ENCODE assay signal across 19 cellular contexts in the genomic region with DNA sequence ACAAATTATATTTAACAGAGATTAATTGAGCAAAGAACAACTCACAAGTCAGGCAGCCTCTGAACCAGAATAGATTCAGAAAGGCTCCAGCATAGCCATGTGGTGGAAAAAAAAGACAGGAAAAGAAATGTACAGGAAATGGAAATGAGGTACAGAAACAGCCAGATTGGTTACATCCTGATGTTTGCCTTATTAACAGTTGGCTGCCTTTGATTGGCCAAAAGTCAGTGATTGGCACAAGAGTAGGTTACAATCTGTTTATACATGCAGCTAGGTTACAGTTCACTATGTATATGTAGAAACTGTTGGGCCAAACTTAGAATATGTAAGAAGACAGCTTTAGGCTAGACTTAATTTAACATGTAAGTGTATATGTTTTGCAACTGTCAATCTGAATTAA.
A peak's percentile ranks its signal among the peaks of the same experiment; 100 is the strongest.
DNase-seq lines count a peak whose midpoint lies in the region; ATAC-seq, FAIRE-seq and TF ChIP-seq lines count a peak whose summit lies in the region.
"Had no signal": no experiment of that assay in that cellular context is flagged by ENCODE, and none has a peak within 500 bp of the region (broad histone marks: within the 10 kb centered on the region; RNA-seq: fewer than 3 reads in every experiment).

No MANE protein-coding gene starts in this region.

- H3K4me3 ChIP-seq in Jurkat, Clone E6-1 (ENCODE audit: low read length) = no peak overlapping the region
- no peak overlapping the region for H3K4me3 ChIP-seq in OCI-LY3 (ENCODE audit: low read length)
- H3K4me3 ChIP-seq in epithelial cell of esophagus (ENCODE audit: low read length) = no peak overlapping the region
- H3K4me3 ChIP-seq: Peyer's patch had no signal

- H3K27me3 ChIP-seq in OCI-LY3 (ENCODE audit: low read depth, low read length) = no peaks in the 10 kb centered on the region
- H3K27me3 ChIP-seq: BE2C, Peyer's patch had no signal

- no peaks in the 10 kb centered on the region for H3K36me3 ChIP-seq in OCI-LY3 (replicated peaks; ENCODE audit: low read depth, low read length)
- H3K36me3 ChIP-seq: Peyer's patch had no signal

- no peaks in the 10 kb centered on the region for H3K9me3 ChIP-seq in OCI-LY3 (ENCODE audit: insufficient read depth, low read length)
- H3K9me3 ChIP-seq: BE2C, Peyer's patch had no signal

- FAIRE-seq in GM12891 (lab: Jason Lieb, UNC) = peak; percentile 55

- TF ChIP-seq POLR2A in GM12891 (IDR thresholded peaks at IDR 0.05; ENCODE audit: low read depth, low read length) = no peak

- no peak overlapping the region for H3K9ac ChIP-seq in OCI-LY3 (ENCODE audit: low read length)

- POLR2A ChIA-PET in activated CD8-positive, alpha-beta T cell treated with anti-CD3 and anti-CD28 coated beads, Interleukin-2, amount 10 ng/mL, durations not matched to agents 7 days and 5 days (lab: Charles Lee) = no interaction called here

- no peak overlapping the region for H3K27ac ChIP-seq in OCI-LY3 (ENCODE audit: low read length)
- H3K27ac ChIP-seq: Peyer's patch had no signal

- H3K79me2 ChIP-seq in OCI-LY3 (ENCODE audit: low read length) = no peaks in the 10 kb centered on the region

- H3K4me1 Mint-ChIP-seq in activated CD8-positive, alpha-beta T cell treated with anti-CD3 and anti-CD28 coated beads, Interleukin-2, amount 10 ng/mL, durations not matched to agents 7 days and 5 days (ENCODE audit: low read depth) = no peaks in the 10 kb centered on the region
- H3K4me1 Mint-ChIP-seq: CD8-positive, alpha-beta memory T cell; T-helper 17 cell had no signal

- H3K27ac Mint-ChIP-seq in activated CD8-positive, alpha-beta T cell treated with anti-CD3 and anti-CD28 coated beads, Interleukin-2, amount 10 ng/mL, durations not matched to agents 7 days and 5 days = no peak overlapping the region
- H3K27ac Mint-ChIP-seq: CD8-positive, alpha-beta memory T cell; IgD-negative memory B cell; T-helper 17 cell had no signal

- ATAC-seq in stimulated activated naive CD8-positive, alpha-beta T cell treated with anti-CD3 and anti-CD28 coated beads, Interleukin-15, Interleukin-2, amounts not matched to agents 100 U/mL and 50 U/mL, for 24 hours = no peak
- ATAC-seq in activated CD8-positive, alpha-beta T cell treated with anti-CD3 and anti-CD28 coated beads, Interleukin-2, amount 10 ng/mL, durations not matched to agents 7 days and 5 days = no peak
- no peak for ATAC-seq in HG02852 (IDR thresholded peaks at IDR 0.05; ENCODE audit: unreplicated experiment)
- ATAC-seq: T-helper 17 cell had no signal

- H3K4me1 ChIP-seq in OCI-LY3 (ENCODE audit: low read length) = peaks cover 15% of the 10 kb centered on the region
- H3K4me1 ChIP-seq: Peyer's patch had no signal

- TF ChIP-seq CTCF in OCI-LY3 (IDR thresholded peaks at IDR 0.05; ENCODE audit: low read depth, low read length) = no peak
- no peak for TF ChIP-seq CTCF in epithelial cell of esophagus (IDR thresholded peaks at IDR 0.05; ENCODE audit: insufficient read depth, low read depth, low read length, missing control alignments)

- CTCF ChIA-PET in activated CD8-positive, alpha-beta T cell treated with anti-CD3 and anti-CD28 coated beads, Interleukin-2, amount 10 ng/mL, durations not matched to agents 7 days and 5 days (lab: Charles Lee) = no interaction called here

- no peaks in the 10 kb centered on the region for H4K20me1 ChIP-seq in OCI-LY3 (ENCODE audit: insufficient read depth, low read length)

- H3K36me3 Mint-ChIP-seq in activated CD8-positive, alpha-beta T cell treated with anti-CD3 and anti-CD28 coated beads, Interleukin-2, amount 10 ng/mL, durations not matched to agents 7 days and 5 days (ENCODE audit: low read depth) = no peaks in the 10 kb centered on the region
- H3K36me3 Mint-ChIP-seq: CD8-positive, alpha-beta memory T cell had no signal

- no peak overlapping the region for H3K4me2 ChIP-seq in OCI-LY3 (ENCODE audit: low read length)

- H2AFZ ChIP-seq in OCI-LY3 (ENCODE audit: low read depth, low read length) = peak overlapping the region; percentile 15; the same call in 1 of the 2 replicates

- DNase-seq in GM12891 (ENCODE audit: insufficient read length, low spot score) = no peak
- DNase-seq in Jurkat, Clone E6-1 (ENCODE audit: low read depth, low spot score) = peak; percentile 23
- DNase-seq in epithelial cell of esophagus (ENCODE audit: low read depth) = peak; percentile 28
- DNase-seq in stimulated activated naive CD8-positive, alpha-beta T cell treated with anti-CD3 and anti-CD28 coated beads, Interleukin-15, Interleukin-2, amounts not matched to agents 100 U/mL and 50 U/mL, for 24 hours = no peak
- no peak for DNase-seq in activated CD8-positive, alpha-beta T cell treated with anti-CD3 and anti-CD28 coated beads, Interleukin-2, amount 10 ng/mL, durations not matched to agents 7 days and 5 days
- no peak for DNase-seq in HK-2 (ENCODE audit: unreplicated experiment)
- DNase-seq: BE2C; CD8-positive, alpha-beta memory T cell; H7; NCI-H1092 treated with DMSO at 0.1 percent for 48 hours; NCI-H187; NCI-H2227 treated with DMSO at 0.1 percent for 48 hours; NCI-H526 treated with DMSO at 0.1 percent for 48 hours; Peyer's patch; SHP77; T-helper 17 cell had no signal

- no peak overlapping the region for H3K4me3 Mint-ChIP-seq in activated CD8-positive, alpha-beta T cell treated with anti-CD3 and anti-CD28 coated beads, Interleukin-2, amount 10 ng/mL, durations not matched to agents 7 days and 5 days
- H3K4me3 Mint-ChIP-seq: CD8-positive, alpha-beta memory T cell; IgD-negative memory B cell; T-helper 17 cell had no signal

- peaks cover 23% of the 10 kb centered on the region for H3K27me3 Mint-ChIP-seq in activated CD8-positive, alpha-beta T cell treated with anti-CD3 and anti-CD28 coated beads, Interleukin-2, amount 10 ng/mL, durations not matched to agents 7 days and 5 days (ENCODE audit: low read depth)
- H3K27me3 Mint-ChIP-seq: IgD-negative memory B cell had no signal

- no peaks in the 10 kb centered on the region for H3K9me3 Mint-ChIP-seq in activated CD8-positive, alpha-beta T cell treated with anti-CD3 and anti-CD28 coated beads, Interleukin-2, amount 10 ng/mL, durations not matched to agents 7 days and 5 days (ENCODE audit: insufficient read depth)
- H3K9me3 Mint-ChIP-seq: CD8-positive, alpha-beta memory T cell; IgD-negative memory B cell had no signal

TF ChIP-seq in GM12891, 5 proteins besides CTCF, POLR2A, EP300 and RAD21:
- TF ChIP-seq TAF1 (IDR thresholded peaks at IDR 0.05; ENCODE audit: low read depth, low read length) (no peak), PAX5 (IDR thresholded peaks at IDR 0.05; ENCODE audit: insufficient read depth, low read length, severe bottlenecking) (no peak), POLR2AphosphoS5 (IDR thresholded peaks at IDR 0.05; ENCODE audit: low read depth, low read length) (no peak), POU2F2 (IDR thresholded peaks at IDR 0.05; ENCODE audit: low read depth, low read length) (no peak), SPI1 (IDR thresholded peaks at IDR 0.05; ENCODE audit: low read depth, low read length) (no peak)

Comparison
In these comparisons a context has a peak if more than half of its experiments do, and no peak if none do; other contexts are left out.
1. DNase-seq: peak in Jurkat, Clone E6-1 (single experiment) and epithelial cell of esophagus (single experiment); none in GM12891 (single experiment), stimulated activated naive CD8-positive, alpha-beta T cell treated with anti-CD3 and anti-CD28 coated beads, Interleukin-15, Interleukin-2, amounts not matched to agents 100 U/mL and 50 U/mL, for 24 hours (single experiment), activated CD8-positive, alpha-beta T cell treated with anti-CD3 and anti-CD28 coated beads, Interleukin-2, amount 10 ng/mL, durations not matched to agents 7 days and 5 days (single experiment) and HK-2 (single experiment).